32 cellular contexts compared by ENCODE assay signal in the genomic region with DNA sequence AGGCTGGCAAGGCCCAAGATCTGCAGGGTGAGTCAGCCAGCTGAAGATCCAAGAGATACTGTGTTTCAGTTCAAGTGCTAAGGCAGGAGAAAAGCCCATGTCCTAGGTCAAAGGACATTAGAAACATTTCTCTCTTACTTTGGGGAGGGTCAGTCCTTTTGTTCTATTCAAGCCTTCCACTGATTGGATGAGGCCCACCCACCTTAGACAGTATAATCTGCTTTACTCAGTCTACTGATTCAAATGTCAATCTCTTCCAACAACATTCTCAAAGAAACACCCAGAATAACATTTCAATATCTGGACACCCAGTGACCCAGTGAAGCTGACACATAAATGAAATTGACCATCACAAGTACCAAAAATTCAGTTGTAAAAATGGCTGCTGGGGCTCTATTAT.
"Had no signal": no experiment of that assay in that cellular context is flagged by ENCODE, and none has a peak within 500 bp of the region (broad histone marks: within the 10 kb centered on the region; RNA-seq: fewer than 3 reads in every experiment).

No MANE protein-coding gene starts in this region.

- ATAC-seq: activated naive CD4-positive, alpha-beta T cell treated with anti-CD3 and anti-CD28 coated beads, Interleukin-2, amount 50 U/mL, for 72 hours; activated naive CD8-positive, alpha-beta T cell treated with anti-CD3 and anti-CD28 coated beads, Interleukin-2, amount 50 U/mL, for 24 hours; activated T-cell treated with anti-CD3 and anti-CD28 coated beads, Interleukin-2, amount 50 U/mL, for 4 hours; activated T-cell treated with anti-CD3 and anti-CD28 coated beads, Interleukin-2, amount 50 U/mL, for 72 hours; activated T-helper 17 cell treated with anti-CD3 and anti-CD28 coated beads, Interleukin-2, amount 50 U/mL, for 72 hours; body of pancreas had no signal

- FAIRE-seq: astrocyte, bronchial epithelial cell had no signal

- H3K4me1 ChIP-seq: adrenal gland, ascending aorta, body of pancreas, breast epithelium had no signal

- DNase-seq: activated effector memory CD4-positive, alpha-beta T cell treated with anti-CD3 and anti-CD28 coated beads, Interleukin-2, amount 50 U/mL, for 16 hours; activated effector memory CD4-positive, alpha-beta T cell treated with Interleukin-2 at 50 U/mL for 16 hours; activated gamma-delta T cell; activated gamma-delta T cell treated with Interleukin-2 at 50 U/mL for 16 hours; activated naive CD4-positive, alpha-beta T cell; activated naive CD4-positive, alpha-beta T cell treated with anti-CD3 and anti-CD28 coated beads for 36 hours; activated naive CD4-positive, alpha-beta T cell treated with anti-CD3 and anti-CD28 coated beads, Interleukin-2, amount 10 ng/mL, durations not matched to agents 7 days and 5 days; activated naive CD4-positive, alpha-beta T cell treated with anti-CD3 and anti-CD28 coated beads, Interleukin-2, amount 50 U/mL, for 16 hours; activated naive CD4-positive, alpha-beta T cell treated with Interleukin-2 at 50 U/mL for 16 hours; activated naive CD8-positive, alpha-beta T cell treated with anti-CD3 and anti-CD28 coated beads for 36 hours; activated naive CD8-positive, alpha-beta T cell treated with anti-CD3 and anti-CD28 coated beads, Interleukin-2, amount 10 ng/mL, durations not matched to agents 7 days and 5 days; activated naive CD8-positive, alpha-beta T cell treated with anti-CD3 and anti-CD28 coated beads, Interleukin-2, amount 50 U/mL, for 24 hours; activated T-cell treated with anti-CD3 and anti-CD28 coated beads, Interleukin-2, amount 50 U/mL, for 4 hours; activated T-cell treated with anti-CD3 and anti-CD28 coated beads, Interleukin-2, amount 50 U/mL, for 48 hours; activated T-cell treated with anti-CD3 and anti-CD28 coated beads, Interleukin-2, amount 50 U/mL, for 72 hours; adrenal gland; amniotic stem cell; amygdala; anterior cingulate cortex; aorta; body of pancreas; brain microvascular endothelial cell; caudate nucleus; central memory CD4-positive, alpha-beta T cell; cerebellar nuclear complex had no signal

- H3K27ac ChIP-seq: adrenal gland, ascending aorta, body of pancreas, brain microvascular endothelial cell, breast epithelium, cardiac muscle cell had no signal

- H3K4me3 ChIP-seq: adrenal gland, ascending aorta, body of pancreas, breast epithelium, cardiac muscle cell had no signal

- H3K36me3 ChIP-seq: adrenal gland, ascending aorta, brain microvascular endothelial cell, breast epithelium, cardiac muscle cell had no signal

- H3K9me3 ChIP-seq: adrenal gland, ascending aorta, body of pancreas, breast epithelium had no signal

- H3K27me3 ChIP-seq: adrenal gland, ascending aorta, body of pancreas, brain microvascular endothelial cell, breast epithelium, cardiac muscle cell had no signal
